In the genomic region with DNA sequence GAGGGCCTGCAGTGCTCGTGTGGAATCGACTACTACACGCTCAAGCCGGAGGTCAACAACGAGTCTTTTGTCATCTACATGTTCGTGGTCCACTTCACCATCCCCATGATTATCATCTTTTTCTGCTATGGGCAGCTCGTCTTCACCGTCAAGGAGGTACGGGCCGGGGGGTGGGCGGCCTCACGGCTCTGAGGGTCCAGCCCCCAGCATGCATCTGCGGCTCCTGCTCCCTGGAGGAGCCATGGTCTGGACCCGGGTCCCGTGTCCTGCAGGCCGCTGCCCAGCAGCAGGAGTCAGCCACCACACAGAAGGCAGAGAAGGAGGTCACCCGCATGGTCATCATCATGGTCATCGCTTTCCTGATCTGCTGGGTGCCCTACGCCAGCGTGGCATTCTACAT, we compare ENCODE assay signal across 26 cellular contexts. TPM values are rescaled to one million over a fixed set of nuclear protein-coding genes. Genes with fewer than 3 reads are reported as not detected.
DNase-seq lines count a peak whose midpoint lies in the region; ATAC-seq, FAIRE-seq and TF ChIP-seq lines count a peak whose summit lies in the region.
"Had no signal": no experiment of that assay in that cellular context is flagged by ENCODE, and none has a peak within 500 bp of the region (broad histone marks: within the 10 kb centered on the region; RNA-seq: fewer than 3 reads in every experiment).

No MANE protein-coding gene starts in this region.

- no peak overlapping the region for H3K4ac ChIP-seq in H1 (replicated peaks; ENCODE audit: insufficient read length, low read depth, low read length)

- H3K9me3 ChIP-seq in astrocyte (ENCODE audit: insufficient read depth, low read depth, low read length) (no peaks in the 10 kb centered on the region), H1 (ENCODE audit: insufficient read depth in 2 of 2, low read depth in 1 of 2, low read length in 1 of 2) (no peaks in the 10 kb centered on the region), osteoblast (ENCODE audit: low read depth, low read length) (no peaks in the 10 kb centered on the region), mucosa of descending colon (no peaks in the 10 kb centered on the region)
- H3K9me3 ChIP-seq: A549; BE2C; BLaER1 treated with 17β-estradiol and CSF1 and Interleukin-3, amounts not matched to agents 10 nM and 100 nM; HAP-1 had no signal

- no peak overlapping the region for H2BK20ac ChIP-seq in H1 (ENCODE audit: low read length)

- 96% methylated on average over 19 of the region's 20 CpGs; no CpG with 5 or more reads in 1 of the 2 experiments for WGBS in H1 (ENCODE audit: extremely low coverage in 1 of 2, insufficient coverage in 1 of 2, insufficient read length in 1 of 2, insufficient replicate concordance in 2 of 2, low coverage in 1 of 2, low lambda C conversion rate in 2 of 2, missing lambda C conversion rate in 1 of 2), 2 experiments

- H3K27ac ChIP-seq in astrocyte (ENCODE audit: low read depth, low read length): no peak overlapping the region
- no peak overlapping the region for H3K27ac ChIP-seq in H1 (ENCODE audit: low read depth, low read length)
- H3K27ac ChIP-seq in osteoblast (ENCODE audit: low read depth, low read length): no peak overlapping the region
- H3K27ac ChIP-seq: A549; BLaER1 treated with 17β-estradiol and CSF1 and Interleukin-3, amounts not matched to agents 10 nM and 100 nM had no signal

- intact Hi-C loops in mucosa of descending colon (cut with DNase I, micrococcal nuclease): no loop called here

- H2BK15ac ChIP-seq in H1 (ENCODE audit: low read length): 0 out of 2 replicates have a peak overlapping the region, but pooled peaks have one; percentile 92

- CTCF ChIA-PET in H1 (lab: Charles Lee; ENCODE audit: partially characterized antibody): interaction anchor here (2.4 kb wide), 1 partner anchor 9 kb away, joined by 5 read pairs; no protein-coding TSS in a partner anchor
- CTCF ChIA-PET in GM10248 (lab: Yijun Ruan, JAX): interaction anchor here (1.2 to 1.3 kb wide), 2 partner anchors 9 to 42 kb away, joined by 3 to 4 read pairs; no protein-coding TSS in a partner anchor

- H3K9ac ChIP-seq in astrocyte (ENCODE audit: low read length) (no peak overlapping the region), H1 (replicated peaks in 1 of 4; ENCODE audit: extremely low read depth in 1 of 4, low read depth in 3 of 4, low read length in 3 of 4) (no peak overlapping the region)
- H3K9ac ChIP-seq: BLaER1 treated with 17β-estradiol and CSF1 and Interleukin-3, amounts not matched to agents 10 nM and 100 nM had no signal

- H3K27me3 ChIP-seq in astrocyte (ENCODE audit: insufficient read depth, low read length) (no peaks in the 10 kb centered on the region), H1 (replicated peaks in 1 of 4; ENCODE audit: control insufficient read depth in 3 of 4, extremely low read depth in 1 of 4, insufficient read depth in 3 of 4, low read length in 3 of 4) (no peaks in the 10 kb centered on the region), osteoblast (ENCODE audit: insufficient read depth, low read length) (no peaks in the 10 kb centered on the region)
- H3K27me3 ChIP-seq: BE2C; BLaER1 treated with 17β-estradiol and CSF1 and Interleukin-3, amounts not matched to agents 10 nM and 100 nM had no signal

- no peak overlapping the region for H3K14ac ChIP-seq in H1 (ENCODE audit: insufficient read length)

- no peak overlapping the region for H2BK120ac ChIP-seq in H1 (replicated peaks; ENCODE audit: low read depth, low read length)

- DNase-seq in astrocyte (ENCODE audit: low read depth): no peak
- no peak for DNase-seq in H1 (ENCODE audit: low read depth in 1 of 2, low spot score in 2 of 2)
- peak; percentile 38 for DNase-seq in osteoblast (ENCODE audit: insufficient read length, low spot score, missing footprints)
- no peak for DNase-seq in stimulated activated naive CD4-positive, alpha-beta T cell treated with Interleukin-2 at 50 U/mL for 16 hours (lab: John Stamatoyannopoulos, UW)
- DNase-seq in mucosa of descending colon: no peak
- no peak for DNase-seq in GM10248 (ENCODE audit: extremely low spot score)
- DNase-seq: 8988T; ACHN; BE2C; CD4-positive, alpha-beta T cell; CD8-positive, alpha-beta memory T cell; DMS 273 treated with DMSO at 0.1 percent for 48 hours; DMS79; EL; GDM1; HFFc6 had no signal

- H3K79me2 ChIP-seq in astrocyte (ENCODE audit: insufficient read depth, low read length): no peaks in the 10 kb centered on the region
- no peaks in the 10 kb centered on the region for H3K79me2 ChIP-seq in H1 (ENCODE audit: control insufficient read depth in 1 of 2, insufficient read depth in 2 of 2, low read length in 2 of 2)
- no peaks in the 10 kb centered on the region for H3K79me2 ChIP-seq in osteoblast (ENCODE audit: insufficient read depth, low read length)

- no peak for TF ChIP-seq CTCF in astrocyte (IDR thresholded peaks at IDR 0.05; ENCODE audit: insufficient read depth, low read depth, low read length)
- no peak for TF ChIP-seq CTCF in H1 (IDR thresholded peaks at IDR 0.05; ENCODE audit: control extremely low read depth in 1 of 3, insufficient read depth in 1 of 3, low read depth in 1 of 3, low read length in 3 of 3)
- no peak for TF ChIP-seq CTCF in nephron (IDR thresholded peaks at IDR 0.05; ENCODE audit: unreplicated experiment in 3 of 3)
- no peak for TF ChIP-seq CTCF in osteoblast (IDR thresholded peaks at IDR 0.05; ENCODE audit: extremely low read depth, low read depth, low read length)
- TF ChIP-seq CTCF in mucosa of descending colon (IDR thresholded peaks at IDR 0.05): no peak
- no peak for TF ChIP-seq CTCF in GM10248 (IDR thresholded peaks at IDR 0.05; ENCODE audit: control extremely low read depth, extremely low read depth, low read depth, missing control alignments)

- H3K4me3 ChIP-seq in astrocyte (ENCODE audit: insufficient read depth, low read depth, low read length) (no peak overlapping the region), H1 (ENCODE audit: extremely low read depth in 1 of 4, insufficient read depth in 2 of 4, low read depth in 3 of 4, low read length in 4 of 4) (no peak overlapping the region), osteoblast (ENCODE audit: insufficient read depth, low read length) (no peak overlapping the region), mucosa of descending colon (no peak overlapping the region)
- H3K4me3 ChIP-seq: A549; BLaER1 treated with 17β-estradiol and CSF1 and Interleukin-3, amounts not matched to agents 10 nM and 100 nM; GM23338; HAP-1 had no signal

- POLR2A ChIA-PET in H1 (lab: Charles Lee; ENCODE audit: partially characterized antibody): interaction anchor here (0.6 kb wide), 1 partner anchor 480 kb away, joined by 3 read pairs; no protein-coding TSS in a partner anchor
- POLR2A ChIA-PET in GM10248 (lab: Yijun Ruan, JAX): no interaction called here

- no peak overlapping the region for H4K91ac ChIP-seq in H1 (replicated peaks; ENCODE audit: insufficient read length, low read length)

- no peak for TF ChIP-seq POLR2A in H1 (IDR thresholded peaks at IDR 0.05; ENCODE audit: control extremely low read depth in 1 of 2, low read depth in 2 of 2, low read length in 2 of 2)

- H3K36me3 ChIP-seq in astrocyte (ENCODE audit: insufficient read depth, low read length): no peaks in the 10 kb centered on the region
- no peaks in the 10 kb centered on the region for H3K36me3 ChIP-seq in H1 (ENCODE audit: control insufficient read depth in 2 of 4, insufficient read depth in 4 of 4, low read length in 3 of 4)
- no peaks in the 10 kb centered on the region for H3K36me3 ChIP-seq in osteoblast (ENCODE audit: insufficient read depth, low read length)
- H3K36me3 ChIP-seq in mucosa of descending colon (ENCODE audit: low read depth): no peaks in the 10 kb centered on the region
- H3K36me3 ChIP-seq: BE2C; BLaER1 treated with 17β-estradiol and CSF1 and Interleukin-3, amounts not matched to agents 10 nM and 100 nM; HAP-1 had no signal

- FAIRE-seq in astrocyte (lab: Jason Lieb, UNC): no peak
- FAIRE-seq in H1 (lab: Jason Lieb, UNC): no peak
- FAIRE-seq: A549, D721Med, GM12891, GM18507, H54 had no signal

- H3K4me1 Mint-ChIP-seq in astrocyte (ENCODE audit: low read depth, unreplicated experiment) (peaks cover 23% of the 10 kb centered on the region), nephron (peaks cover 32% of the 10 kb centered on the region)
- H3K4me1 Mint-ChIP-seq: CD8-positive, alpha-beta memory T cell had no signal

- H3K9me3 Mint-ChIP-seq in astrocyte (ENCODE audit: unreplicated experiment) (no peaks in the 10 kb centered on the region), nephron (no peaks in the 10 kb centered on the region)
- H3K9me3 Mint-ChIP-seq: CD14-positive monocyte; CD4-positive, alpha-beta T cell; CD8-positive, alpha-beta memory T cell; GM23338; HFFc6 had no signal

- no peaks in the 10 kb centered on the region for H3K36me3 Mint-ChIP-seq in astrocyte (ENCODE audit: low read depth, unreplicated experiment)
- no peaks in the 10 kb centered on the region for H3K36me3 Mint-ChIP-seq in nephron (ENCODE audit: low read depth)
- H3K36me3 Mint-ChIP-seq: CD8-positive, alpha-beta memory T cell had no signal

- no peak for TF ChIP-seq RAD21 in H1 (IDR thresholded peaks at IDR 0.05 in 1 of 2, conservative IDR thresholded peaks at IDR 0.05 in 1 of 2; ENCODE audit: low read depth in 2 of 2, low read length in 2 of 2)

- H3K4me3 Mint-ChIP-seq in astrocyte (ENCODE audit: unreplicated experiment) (no peak overlapping the region), nephron (no peak overlapping the region)
- H3K4me3 Mint-ChIP-seq: CD14-positive monocyte; CD4-positive, alpha-beta T cell; CD8-positive, alpha-beta memory T cell; GM23338; HFFc6 had no signal

- H3K23ac ChIP-seq in H1 (ENCODE audit: insufficient read length): no peak overlapping the region

- H3K79me1 ChIP-seq in H1 (ENCODE audit: low read depth, low read length): no peaks in the 10 kb centered on the region

- peaks cover 2% of the 10 kb centered on the region; the same call in 1 of the 2 replicates for H3K23me2 ChIP-seq in H1 (ENCODE audit: low read depth, low read length)

- H2BK5ac ChIP-seq in H1 (ENCODE audit: low read depth, low read length): no peak overlapping the region

- H4K8ac ChIP-seq in H1 (ENCODE audit: extremely low read depth, insufficient read depth, low read length): no peak overlapping the region

- H4K20me1 ChIP-seq in astrocyte (ENCODE audit: insufficient read depth, low read length) (no peaks in the 10 kb centered on the region), H1 (replicated peaks in 1 of 2; ENCODE audit: control insufficient read depth in 1 of 2, insufficient read depth in 2 of 2, low read length in 2 of 2) (no peaks in the 10 kb centered on the region), osteoblast (ENCODE audit: insufficient read depth, low read length) (no peaks in the 10 kb centered on the region)
- H4K20me1 ChIP-seq: BLaER1 treated with 17β-estradiol and CSF1 and Interleukin-3, amounts not matched to agents 10 nM and 100 nM had no signal

- H3K4me1 ChIP-seq in astrocyte (ENCODE audit: insufficient read depth, low read length): peaks cover 7% of the 10 kb centered on the region
- H3K4me1 ChIP-seq in H1 (replicated peaks in 1 of 4; ENCODE audit: control insufficient read depth in 3 of 4, insufficient read depth in 4 of 4, low read length in 3 of 4): peaks cover 3 to 13% (median 7%) of the 10 kb centered on the region in 4 experiments; a peak in 6 of 7 replicates
- H3K4me1 ChIP-seq in osteoblast (ENCODE audit: insufficient read depth, low read length): peaks cover 8% of the 10 kb centered on the region
- H3K4me1 ChIP-seq in mucosa of descending colon (ENCODE audit: low read depth): no peaks in the 10 kb centered on the region
- H3K4me1 ChIP-seq: BE2C, HAP-1 had no signal

- H3K4me2 ChIP-seq in astrocyte (ENCODE audit: low read length) (no peak overlapping the region), H1 (ENCODE audit: insufficient read depth in 1 of 2, low read depth in 2 of 2, low read length in 2 of 2) (no peak overlapping the region), osteoblast (ENCODE audit: insufficient read depth, low read length) (no peak overlapping the region)
- H3K4me2 ChIP-seq: A549, GM23338 had no signal

- H3K27me3 Mint-ChIP-seq in astrocyte (ENCODE audit: low read depth, unreplicated experiment) (peaks cover 5% of the 10 kb centered on the region), nephron (ENCODE audit: low read depth) (peaks cover 11% of the 10 kb centered on the region)
- H3K27me3 Mint-ChIP-seq: CD4-positive, alpha-beta T cell; CD8-positive, alpha-beta memory T cell had no signal

- TF ChIP-seq EP300 in H1 (IDR thresholded peaks at IDR 0.05; ENCODE audit: borderline replicate concordance in 1 of 2, low read depth in 2 of 2, low read length in 2 of 2): no peak

- H3K56ac ChIP-seq in H1 (replicated peaks; ENCODE audit: insufficient read length, low read depth, low read length): no peak overlapping the region

- H3K18ac ChIP-seq in H1 (ENCODE audit: extremely low read depth, low read length): no peak overlapping the region; the same call in 1 of the 2 replicates

- H2AFZ ChIP-seq in astrocyte (ENCODE audit: low read depth, low read length) (no peak overlapping the region), H1 (ENCODE audit: low read length) (no peak overlapping the region), osteoblast (ENCODE audit: low read length) (no peak overlapping the region)
- H2AFZ ChIP-seq: GM23338 had no signal

- no peak overlapping the region for H2AK5ac ChIP-seq in H1 (ENCODE audit: low read depth, low read length)

- ATAC-seq in mucosa of descending colon: no peak
- ATAC-seq: A549, GM23338 had no signal

- 0 out of 2 replicates have a peak overlapping the region, but pooled peaks have one; percentile 68 for H2BK12ac ChIP-seq in H1 (ENCODE audit: low read depth, low read length)

- H4K5ac ChIP-seq in H1 (ENCODE audit: insufficient read length, low read depth, low read length): no peak overlapping the region

- H3K27ac Mint-ChIP-seq in astrocyte (ENCODE audit: unreplicated experiment) (peak overlapping the region; percentile 53), nephron (peak overlapping the region in 2 of 3 experiments; percentile 7 to 42)
- H3K27ac Mint-ChIP-seq: CD4-positive, alpha-beta T cell; GM23338; HFFc6 had no signal

RNA-seq across cellular contexts. Expression of gene RHO, which starts 3.8 kb away (rescaled TPM):
- not detected in 2 replicates for total RNA-seq in astrocyte
- not detected in 2 replicates for total RNA-seq in H1 (2021; fragmentation: NEBNext Ultra II Directional; extraction: Animal tissue kit (Norgen Biotek cat#: 25700))
- polyA plus RNA-seq in H1 (2011; rRNA removed): not detected in 2 replicates
- not detected for polyA plus RNA-seq in H1 (2011; cell fraction: cytosol; rRNA removed)
- polyA plus RNA-seq in H1 (2011; cell fraction: nucleus; rRNA removed): not detected
- not detected in 4 replicates for polyA plus RNA-seq in H1 (2012, experiment 1 of 2)
- not detected for polyA plus RNA-seq in H1 (2012, experiment 2 of 2)
- polyA plus RNA-seq in H1 (2013, experiment 1 of 2): not detected
- not detected for polyA plus RNA-seq in H1 (2013, experiment 2 of 2)
- polyA minus RNA-seq in H1 (2011; rRNA and poly(A)+ RNA removed): not detected in 2 replicates
- not detected for polyA minus RNA-seq in H1 (2011; cell fraction: cytosol; rRNA and poly(A)+ RNA removed)
- 0.20 TPM for polyA minus RNA-seq in H1 (2011; cell fraction: nucleus; rRNA and poly(A)+ RNA removed)
- not detected in 2 replicates for total RNA-seq in osteoblast
- not detected for total RNA-seq in mucosa of descending colon
- total RNA-seq: CD4-positive, alpha-beta T cell; CD8-positive, alpha-beta memory T cell; GM23338; HFFc6 had no signal
- polyA plus RNA-seq: CD14-positive monocyte; CD8-positive, alpha-beta memory T cell; GM23338 had no signal

RNA-seq across cellular contexts. Expression of gene H1-8, which starts 10.7 kb away (rescaled TPM):
- total RNA-seq in astrocyte (not detected in 2 replicates), osteoblast (not detected in 2 replicates), mucosa of descending colon (not detected)
- not detected in 2 replicates for total RNA-seq in H1 (2021; fragmentation: NEBNext Ultra II Directional; extraction: Animal tissue kit (Norgen Biotek cat#: 25700))
- polyA plus RNA-seq in H1 (2011; rRNA removed): not detected in 2 replicates
- not detected for polyA plus RNA-seq in H1 (2011; cell fraction: cytosol; rRNA removed)
- polyA plus RNA-seq in H1 (2011; cell fraction: nucleus; rRNA removed): not detected
- polyA plus RNA-seq in H1 (2012, experiment 1 of 2): not detected in 4 replicates
- not detected for polyA plus RNA-seq in H1 (2012, experiment 2 of 2)
- polyA plus RNA-seq in H1 (2013, experiment 1 of 2): not detected
- polyA plus RNA-seq in H1 (2013, experiment 2 of 2): not detected
- polyA minus RNA-seq in H1 (2011; rRNA and poly(A)+ RNA removed): not detected in 2 replicates
- polyA minus RNA-seq in H1 (2011; cell fraction: cytosol; rRNA and poly(A)+ RNA removed): not detected
- not detected for polyA minus RNA-seq in H1 (2011; cell fraction: nucleus; rRNA and poly(A)+ RNA removed)
- total RNA-seq: CD4-positive, alpha-beta T cell; CD8-positive, alpha-beta memory T cell; GM23338; HFFc6 had no signal
- polyA plus RNA-seq: A549; CD14-positive monocyte; CD8-positive, alpha-beta memory T cell; GM23338 had no signal
